ENCODE assay signal across 12 cellular contexts in genomic region chr20:37314617-37315292, GRCh38. TPM values are rescaled to one million over a fixed set of nuclear protein-coding genes. Genes with fewer than 3 reads are reported as not detected.
DNase-seq lines count a peak whose midpoint lies in the region; ATAC-seq and TF ChIP-seq lines count a peak whose summit lies in the region.
"Had no signal": no experiment of that assay in that cellular context is flagged by ENCODE, and none has a peak within 500 bp of the region (broad histone marks: within the 10 kb centered on the region; RNA-seq: fewer than 3 reads in every experiment).

No MANE protein-coding gene starts in this region.

- CTCF ChIA-PET in activated CD4-positive, alpha-beta T cell treated with anti-CD3 and anti-CD28 coated beads, Interleukin-2, amount 10 ng/mL, durations not matched to agents 7 days and 5 days (lab: Charles Lee), result interaction anchor here (0.6 kb wide), 1 partner anchor 39 kb away, joined by 3 read pairs; no protein-coding TSS in a partner anchor

- no peaks in the 10 kb centered on the region for H3K27me3 Mint-ChIP-seq in activated CD4-positive, alpha-beta T cell treated with anti-CD3 and anti-CD28 coated beads, Interleukin-2, amount 10 ng/mL, durations not matched to agents 7 days and 5 days
- no peaks in the 10 kb centered on the region for H3K27me3 Mint-ChIP-seq in naive thymus-derived CD8-positive, alpha-beta T cell

- TF ChIP-seq POLR2A in esophagus muscularis mucosa (IDR thresholded peaks at IDR 0.05; ENCODE audit: low read depth), result no peak
- TF ChIP-seq POLR2A in upper lobe of left lung (IDR thresholded peaks at IDR 0.05), result no peak

- no peak for TF ChIP-seq EP300 in esophagus muscularis mucosa (IDR thresholded peaks at IDR 0.05)
- no peak for TF ChIP-seq EP300 in upper lobe of left lung (IDR thresholded peaks at IDR 0.05)

- H3K27me3 ChIP-seq in esophagus muscularis mucosa (no peaks in the 10 kb centered on the region), upper lobe of left lung (no peaks in the 10 kb centered on the region)

- peaks cover 11% of the 10 kb centered on the region for H3K36me3 Mint-ChIP-seq in activated CD4-positive, alpha-beta T cell treated with anti-CD3 and anti-CD28 coated beads, Interleukin-2, amount 10 ng/mL, durations not matched to agents 7 days and 5 days (ENCODE audit: low read depth)
- H3K36me3 Mint-ChIP-seq in naive thymus-derived CD8-positive, alpha-beta T cell, result peaks cover 0 to 40% (median 3%) of the 10 kb centered on the region in 3 donors

- H3K9me3 Mint-ChIP-seq in activated CD4-positive, alpha-beta T cell treated with anti-CD3 and anti-CD28 coated beads, Interleukin-2, amount 10 ng/mL, durations not matched to agents 7 days and 5 days, result no peaks in the 10 kb centered on the region
- H3K9me3 Mint-ChIP-seq in naive thymus-derived CD8-positive, alpha-beta T cell, result no peaks in the 10 kb centered on the region

- 37% methylated on average over 13 of the region's 14 CpGs for WGBS in esophagus muscularis mucosa
- WGBS in upper lobe of left lung, 2 donors, result 66 to 67% methylated on average over 11 to 14 of the region's 14 CpGs

- no peak for ATAC-seq in naive thymus-derived CD8-positive, alpha-beta T cell
- ATAC-seq in upper lobe of left lung (ENCODE audit: low FRiP score in 2 of 2), result peak in 1 of 2 donors; percentile 49

- peak overlapping the region; percentile 67 for H3K27ac Mint-ChIP-seq in activated CD4-positive, alpha-beta T cell treated with anti-CD3 and anti-CD28 coated beads, Interleukin-2, amount 10 ng/mL, durations not matched to agents 7 days and 5 days
- peak overlapping the region; percentile 21 to 93 (median 88) for H3K27ac Mint-ChIP-seq in naive thymus-derived CD8-positive, alpha-beta T cell

- H3K4me3 Mint-ChIP-seq in activated CD4-positive, alpha-beta T cell treated with anti-CD3 and anti-CD28 coated beads, Interleukin-2, amount 10 ng/mL, durations not matched to agents 7 days and 5 days, result no peak overlapping the region
- no peak overlapping the region for H3K4me3 Mint-ChIP-seq in naive thymus-derived CD8-positive, alpha-beta T cell

- TF ChIP-seq CTCF in esophagus muscularis mucosa (IDR thresholded peaks at IDR 0.05), result no peak
- no peak for TF ChIP-seq CTCF in upper lobe of left lung (IDR thresholded peaks at IDR 0.05)

- H3K4me1 Mint-ChIP-seq in activated CD4-positive, alpha-beta T cell treated with anti-CD3 and anti-CD28 coated beads, Interleukin-2, amount 10 ng/mL, durations not matched to agents 7 days and 5 days, result peaks cover 29% of the 10 kb centered on the region
- peaks cover 31 to 51% (median 45%) of the 10 kb centered on the region in 4 donors for H3K4me1 Mint-ChIP-seq in naive thymus-derived CD8-positive, alpha-beta T cell

- H3K9me3 ChIP-seq in esophagus muscularis mucosa, result no peaks in the 10 kb centered on the region
- H3K9me3 ChIP-seq in upper lobe of left lung, result no peaks in the 10 kb centered on the region

- no peak for DNase-seq in activated CD4-positive, alpha-beta T cell treated with anti-CD3 and anti-CD28 coated beads, Interleukin-2, amount 10 ng/mL, durations not matched to agents 7 days and 5 days
- no peak for DNase-seq in activated CD4-positive, alpha-beta T cell treated with anti-CD3 and anti-CD28 coated beads for 4 hours
- DNase-seq in esophagus muscularis mucosa (ENCODE audit: extremely low spot score), result no peak
- DNase-seq in naive thymus-derived CD8-positive, alpha-beta T cell, result peak in 1 of 10 donors; percentile 32
- peak in 1 of 2 donors; percentile 42 for DNase-seq in upper lobe of left lung
- no peak for DNase-seq in ecto neural progenitor cell (ENCODE audit: low spot score)
- DNase-seq in activated CD8-positive, alpha-beta memory T cell treated with anti-CD3 and anti-CD28 coated beads, Interleukin-2, amount 50 U/mL, for 48 hours, result no peak
- no peak for DNase-seq in NCI-H128 (lab: John Stamatoyannopoulos, UW; ENCODE audit: unreplicated experiment)

- POLR2A ChIA-PET in activated CD4-positive, alpha-beta T cell treated with anti-CD3 and anti-CD28 coated beads, Interleukin-2, amount 10 ng/mL, durations not matched to agents 7 days and 5 days (lab: Charles Lee), result no interaction called here
- POLR2A ChIA-PET in naive thymus-derived CD8-positive, alpha-beta T cell (lab: Charles Lee), result no interaction called here

- H3K4me1 ChIP-seq in esophagus muscularis mucosa (peaks cover 33 to 73% (median 53%) of the 10 kb centered on the region in 4 donors), upper lobe of left lung (peaks cover 9 to 37% (median 21%) of the 10 kb centered on the region in 4 donors)

- H3K36me3 ChIP-seq in esophagus muscularis mucosa, result peaks cover 0 to 47% (median 36%) of the 10 kb centered on the region in 4 donors
- peaks cover 0 to 50% (median 20%) of the 10 kb centered on the region in 4 donors for H3K36me3 ChIP-seq in upper lobe of left lung

- H3K27ac ChIP-seq in esophagus muscularis mucosa (replicated peaks in 1 of 4) (peak overlapping the region; percentile 79 to 87 (median 84)), upper lobe of left lung (peak overlapping the region; percentile 58 to 80 (median 78))

- intact Hi-C loops in esophagus muscularis mucosa (cut with DNase I), result no loop called here

- H3K4me3 ChIP-seq in esophagus muscularis mucosa (peak overlapping the region in 2 of 4 donors; percentile 2 to 16), upper lobe of left lung (no peak overlapping the region)

RNA-seq across cellular contexts. Expression of gene MANBAL, which starts 25.3 kb away (rescaled TPM):
- total RNA-seq in activated CD4-positive, alpha-beta T cell treated with anti-CD3 and anti-CD28 coated beads, Interleukin-2, amount 10 ng/mL, durations not matched to agents 7 days and 5 days, result 10 to 100 TPM; 10.9 to 11.0 TPM
- total RNA-seq in esophagus muscularis mucosa (10 to 100 TPM; 38.3 to 56.3 (median 47.3) TPM), upper lobe of left lung (10 to 100 TPM; 11.5 to 38.6 (median 29.8) TPM)
- total RNA-seq in naive thymus-derived CD8-positive, alpha-beta T cell, result 10 to 100 TPM; 11.5 to 12.8 TPM
- polyA plus RNA-seq in naive thymus-derived CD8-positive, alpha-beta T cell, result 10 to 100 TPM; 18.9 to 24.7 (median 24.3) TPM

RNA-seq across cellular contexts. Expression of gene SRC, which starts 31.2 kb away (rescaled TPM):
- 1 to 10 TPM; 2.1 to 2.6 TPM for total RNA-seq in activated CD4-positive, alpha-beta T cell treated with anti-CD3 and anti-CD28 coated beads, Interleukin-2, amount 10 ng/mL, durations not matched to agents 7 days and 5 days
- 10 to 100 TPM; 27.5 to 52.2 (median 42.3) TPM for total RNA-seq in esophagus muscularis mucosa
- total RNA-seq in naive thymus-derived CD8-positive, alpha-beta T cell, result 1 to 10 TPM in 1 of 2 experiments, under 1 TPM in 1; 0.60 to 2.4 TPM
- polyA plus RNA-seq in naive thymus-derived CD8-positive, alpha-beta T cell, result under 1 TPM in 1 of 3 donors, not detected in 2; 0.07 TPM
- total RNA-seq in upper lobe of left lung, result 100 to 1,000 TPM in 1 of 6 donors, 10 to 100 TPM in 5; 31.1 to 115 (median 66.8) TPM

RNA-seq across cellular contexts. Expression of gene GHRH, which starts 53.1 kb away (rescaled TPM):
- total RNA-seq in activated CD4-positive, alpha-beta T cell treated with anti-CD3 and anti-CD28 coated beads, Interleukin-2, amount 10 ng/mL, durations not matched to agents 7 days and 5 days, result not detected
- total RNA-seq in esophagus muscularis mucosa (not detected), upper lobe of left lung (not detected)
- total RNA-seq in naive thymus-derived CD8-positive, alpha-beta T cell, result not detected
- polyA plus RNA-seq in naive thymus-derived CD8-positive, alpha-beta T cell, result not detected
- total RNA-seq: epithelial cell of proximal tubule, pulmonary artery endothelial cell, RPMI7951, temporal lobe had no signal

Comparison
In these comparisons a context has a peak if more than half of its experiments do, and no peak if none do; other contexts are left out.
1. RNA of gene SRC, which starts 31.2 kb away (total RNA-seq): 31.1 to 115 TPM in upper lobe of left lung and 27.5 to 52.2 TPM in esophagus muscularis mucosa; 2.1 to 2.6 TPM in activated CD4-positive, alpha-beta T cell treated with anti-CD3 and anti-CD28 coated beads, Interleukin-2, amount 10 ng/mL, durations not matched to agents 7 days and 5 days and 0.60 to 2.4 TPM in naive thymus-derived CD8-positive, alpha-beta T cell; every median in the first group is over 4 times any median in the second.